9 cellular contexts compared by ENCODE assay signal in the genomic region with DNA sequence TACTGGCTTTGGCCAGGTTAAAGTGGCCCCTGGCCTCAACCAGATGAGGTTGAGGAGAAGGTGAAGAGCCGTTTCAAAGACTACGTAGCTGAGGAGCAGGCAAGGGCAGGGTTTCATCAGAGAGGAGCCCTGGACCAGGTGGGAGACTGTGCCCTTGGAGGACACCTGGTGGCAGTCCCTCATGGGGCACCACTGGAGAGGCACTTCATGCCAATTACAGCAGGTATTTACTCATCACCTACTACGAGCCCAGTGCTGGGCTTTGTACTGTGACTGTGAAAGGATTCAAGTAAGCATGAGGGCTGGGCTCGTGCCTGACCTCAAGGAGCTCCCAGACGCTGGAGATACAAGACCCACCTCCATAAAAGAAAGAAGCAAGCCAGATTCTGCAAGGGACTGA. TPM values are rescaled to one million over a fixed set of nuclear protein-coding genes. Genes with fewer than 3 reads are reported as not detected.
DNase-seq lines count a peak whose midpoint lies in the region; ATAC-seq and TF ChIP-seq lines count a peak whose summit lies in the region.
"Had no signal": no experiment of that assay in that cellular context is flagged by ENCODE, and none has a peak within 500 bp of the region (broad histone marks: within the 10 kb centered on the region; RNA-seq: fewer than 3 reads in every experiment).

No MANE protein-coding gene starts in this region.

- no peak overlapping the region for H3K4me2 ChIP-seq in DND-41 (ENCODE audit: insufficient read depth, low read length)

- no peaks in the 10 kb centered on the region for H3K79me2 ChIP-seq in DND-41 (ENCODE audit: insufficient read depth, low read length)

- H3K36me3 ChIP-seq in DND-41 (ENCODE audit: insufficient read depth, low read length), result no peaks in the 10 kb centered on the region

- H3K27ac ChIP-seq in DND-41 (ENCODE audit: low read length), result no peak overlapping the region

- H3K9me3 Mint-ChIP-seq in natural killer cell, result no peaks in the 10 kb centered on the region

- DNase-seq in DND-41 (no peak), NCI-H69 (lab: John Stamatoyannopoulos, UW) (peak; percentile 64), natural killer cell (no peak), NOMO-1 (lab: John Stamatoyannopoulos, UW; ENCODE audit: unreplicated experiment in 2 of 2) (no peak), RKO (ENCODE audit: low spot score) (no peak), nucleus accumbens (lab: John Stamatoyannopoulos, UW) (no peak)
- DNase-seq in activated naive CD4-positive, alpha-beta T cell treated with Interleukin-2 at 50 U/mL for 16 hours, result peak; percentile 68

- no peak overlapping the region for H3K4me3 Mint-ChIP-seq in natural killer cell

- no peaks in the 10 kb centered on the region for H3K27me3 ChIP-seq in DND-41 (ENCODE audit: insufficient read depth, low read length, poor library complexity)

- H3K4me1 ChIP-seq in DND-41 (ENCODE audit: insufficient read depth, low read length), result peaks cover 8% of the 10 kb centered on the region

- H4K20me1 ChIP-seq in DND-41 (ENCODE audit: insufficient read depth, low read length), result no peaks in the 10 kb centered on the region

- H2AFZ ChIP-seq in DND-41 (ENCODE audit: low read depth, low read length), result no peak overlapping the region

- H3K4me1 Mint-ChIP-seq in natural killer cell, result peaks cover 59 to 63% of the 10 kb centered on the region in 2 donors

- H3K27ac Mint-ChIP-seq in natural killer cell, result peak overlapping the region in 1 of 2 donors; percentile 16
- H3K27ac Mint-ChIP-seq: progenitor cell of endocrine pancreas had no signal

- no peaks in the 10 kb centered on the region for H3K9me3 ChIP-seq in DND-41 (ENCODE audit: insufficient read depth, low read length, severe bottlenecking)

- no peaks in the 10 kb centered on the region for H3K36me3 Mint-ChIP-seq in natural killer cell

- no peak overlapping the region for H3K4me3 ChIP-seq in DND-41 (ENCODE audit: low read depth in 1 of 2, low read length in 2 of 2)

- H3K27me3 Mint-ChIP-seq in natural killer cell (ENCODE audit: low read depth in 2 of 2), result no peaks in the 10 kb centered on the region
- H3K27me3 Mint-ChIP-seq: progenitor cell of endocrine pancreas had no signal

- ATAC-seq in DND-41 (ENCODE audit: insufficient read depth, low read depth) (no peak), natural killer cell (peak; percentile 47 to 75 (median 48)), HG03196 (IDR thresholded peaks at IDR 0.05; ENCODE audit: unreplicated experiment) (no peak)

- peak; percentile 50 for TF ChIP-seq CTCF in DND-41 (IDR thresholded peaks at IDR 0.05; ENCODE audit: borderline replicate concordance, extremely low read depth, low read length, poor library complexity, severe bottlenecking)
- TF ChIP-seq CTCF in natural killer cell (IDR thresholded peaks at IDR 0.05), result no peak

- intact Hi-C loops in natural killer cell (cut with micrococcal nuclease), result loop anchor here (1.0 kb wide), 1 partner anchor 136 kb away; no protein-coding TSS in a partner anchor

- no peak overlapping the region for H3K9ac ChIP-seq in DND-41 (ENCODE audit: low read depth, low read length)

RNA-seq across cellular contexts. Expression of gene SMAD7, which starts 37.6 kb away (rescaled TPM):
- total RNA-seq in natural killer cell, result 100 to 1,000 TPM; 127 to 204 (median 182) TPM

Comparison
In these comparisons a context has a peak if more than half of its experiments do, and no peak if none do; other contexts are left out.
1. ATAC-seq: peak in natural killer cell (3 of 3); none in DND-41 (single experiment) and HG03196 (single experiment).
2. DNase-seq: peak in NCI-H69 (single experiment) and activated naive CD4-positive, alpha-beta T cell treated with Interleukin-2 at 50 U/mL for 16 hours (single experiment); none in DND-41 (single experiment), natural killer cell (single experiment), NOMO-1 (0 of 2), RKO (single experiment) and nucleus accumbens (0 of 56).